In genomic region chr3:185270262-185270955, GRCh38 we compare ENCODE assay signal across 8 cellular contexts. TPM values are rescaled to one million over a fixed set of nuclear protein-coding genes. Genes with fewer than 3 reads are reported as not detected.
DNase-seq lines count a peak whose midpoint lies in the region; ATAC-seq, FAIRE-seq and TF ChIP-seq lines count a peak whose summit lies in the region.

No MANE protein-coding gene starts in this region.

- no peak; the same call in 1 of the 2 replicates for TF ChIP-seq CTCF in WTC11 (IDR thresholded peaks at IDR 0.05)

- H3K4me1 Mint-ChIP-seq in activated T-cell treated with anti-CD3 and anti-CD28 coated beads, Interleukin-2, amount 50 U/mL, for 72 hours (ENCODE audit: low read depth): no peaks in the 10 kb centered on the region
- H3K4me1 Mint-ChIP-seq in WTC11: 0 out of 2 replicates have a peak, but pooled peaks cover 2% of the 10 kb centered on the region

- peak in 1 of 2 donors; percentile 14 for DNase-seq in activated T-cell treated with anti-CD3 and anti-CD28 coated beads, Interleukin-2, amount 50 U/mL, for 72 hours
- DNase-seq in activated T-cell treated with anti-CD3 and anti-CD28 coated beads for 4 hours: no peak
- DNase-seq in NCI-H1436 (lab: John Stamatoyannopoulos, UW): peak; percentile 84
- peak; percentile 50 for DNase-seq in WTC11 (ENCODE audit: low spot score)
- DNase-seq in kidney glomerular epithelial cell (lab: John Stamatoyannopoulos, UW): peak; percentile 2
- DNase-seq in RCC 7860 (ENCODE audit: low spot score): no peak

- no peaks in the 10 kb centered on the region for H3K36me3 Mint-ChIP-seq in activated T-cell treated with anti-CD3 and anti-CD28 coated beads, Interleukin-2, amount 50 U/mL, for 72 hours (ENCODE audit: insufficient read depth in 2 of 2)
- no peaks in the 10 kb centered on the region for H3K36me3 Mint-ChIP-seq in WTC11

- POLR2A ChIA-PET in WTC11 (lab: Charles Lee): interaction anchor here (0.5 kb wide), 1 partner anchor 14 kb away, joined by 9 read pairs; no protein-coding TSS in a partner anchor

- no peak for FAIRE-seq in RCC 7860 (lab: Jason Lieb, UNC)

- CTCF ChIA-PET in WTC11 (lab: Charles Lee): interaction anchor here (0.6 to 1.9 kb wide), 22 partner anchors 9 to 709 kb away, joined by 3 to 9 read pairs (median 3); partner anchors contain the start of gene EHHADH

- no peak overlapping the region for H3K27ac Mint-ChIP-seq in activated T-cell treated with anti-CD3 and anti-CD28 coated beads, Interleukin-2, amount 50 U/mL, for 72 hours
- H3K27ac Mint-ChIP-seq in WTC11: no peak overlapping the region

- no peak overlapping the region for H3K4me3 Mint-ChIP-seq in activated T-cell treated with anti-CD3 and anti-CD28 coated beads, Interleukin-2, amount 50 U/mL, for 72 hours
- H3K4me3 Mint-ChIP-seq in WTC11: no peak overlapping the region

- peaks cover 12% of the 10 kb centered on the region for H3K27me3 Mint-ChIP-seq in activated T-cell treated with anti-CD3 and anti-CD28 coated beads, Interleukin-2, amount 50 U/mL, for 72 hours (ENCODE audit: low read depth)
- H3K27me3 Mint-ChIP-seq in WTC11 (ENCODE audit: low read depth): peaks cover 3% of the 10 kb centered on the region

- H3K9me3 Mint-ChIP-seq in activated T-cell treated with anti-CD3 and anti-CD28 coated beads, Interleukin-2, amount 50 U/mL, for 72 hours: no peaks in the 10 kb centered on the region
- H3K9me3 Mint-ChIP-seq in WTC11: peaks cover 3% of the 10 kb centered on the region; the same call in 1 of the 2 replicates

- ATAC-seq in activated T-cell treated with anti-CD3 and anti-CD28 coated beads, Interleukin-2, amount 50 U/mL, for 72 hours (replicated peaks in 1 of 2): peak; percentile 62 to 72
- ATAC-seq in WTC11: peak; percentile 100
- ATAC-seq in HG03439 (IDR thresholded peaks at IDR 0.05; ENCODE audit: unreplicated experiment): no peak
- no peak for ATAC-seq in GM18511 (IDR thresholded peaks at IDR 0.05; ENCODE audit: unreplicated experiment)

TF ChIP-seq in WTC11, 78 proteins besides CTCF, POLR2A, EP300 and RAD21:
- TF ChIP-seq IRF1 (CRISPR knock-in tag; IDR thresholded peaks at IDR 0.05): no peak
- peak; percentile 26; the same call in 1 of the 2 replicates for TF ChIP-seq GABPB1 (CRISPR knock-in tag; IDR thresholded peaks at IDR 0.05)

RNA-seq across cellular contexts. Expression of gene EHHADH, which starts 16.6 kb away (rescaled TPM):
- total RNA-seq in activated T-cell treated with anti-CD3 and anti-CD28 coated beads, Interleukin-2, amount 50 U/mL, for 72 hours: 1 to 10 TPM; 5.3 to 6.9 TPM
- 4.2 to 4.9 TPM (median 4.3 TPM) in 3 replicates for total RNA-seq in WTC11 (2021)

Comparison
In these comparisons a context has a peak if more than half of its experiments do, and no peak if none do; other contexts are left out.
1. ATAC-seq: peak in activated T-cell treated with anti-CD3 and anti-CD28 coated beads, Interleukin-2, amount 50 U/mL, for 72 hours (2 of 2) and WTC11 (single experiment); none in HG03439 (single experiment) and GM18511 (single experiment).
2. DNase-seq: peak in NCI-H1436 (single experiment), WTC11 (single experiment) and kidney glomerular epithelial cell (single experiment); none in activated T-cell treated with anti-CD3 and anti-CD28 coated beads for 4 hours (single experiment) and RCC 7860 (single experiment).